ENCODE assay signal across 10 cellular contexts in genomic region chr17:39739885-39740356, GRCh38. TPM values are rescaled to one million over a fixed set of nuclear protein-coding genes. Genes with fewer than 3 reads are reported as not detected.
DNase-seq lines count a peak whose midpoint lies in the region; FAIRE-seq and TF ChIP-seq lines count a peak whose summit lies in the region.
"Had no signal": no experiment of that assay in that cellular context is flagged by ENCODE, and none has a peak within 500 bp of the region (broad histone marks: within the 10 kb centered on the region; RNA-seq: fewer than 3 reads in every experiment).

No MANE protein-coding gene starts in this region.

- no peak overlapping the region for H3K4me3 ChIP-seq in adipocyte (ENCODE audit: low read length)
- peak overlapping the region; percentile 85 for H3K4me3 ChIP-seq in kidney epithelial cell (ENCODE audit: low read depth, low read length)
- H3K4me3 ChIP-seq in small intestine (ENCODE audit: low read depth in 1 of 2, low read length in 2 of 2), result peak overlapping the region in 1 of 2 donors; percentile 67

- no peak for FAIRE-seq in small intestine (lab: Jason Lieb, UNC)
- FAIRE-seq: frontal cortex had no signal

- no peak for TF ChIP-seq CTCF in kidney epithelial cell (IDR thresholded peaks at IDR 0.05; ENCODE audit: insufficient read depth, low read length, poor library complexity, severe bottlenecking)

- H3K36me3 ChIP-seq in adipocyte (ENCODE audit: control insufficient read depth, insufficient read depth, low read length, severe bottlenecking) (no peaks in the 10 kb centered on the region), kidney epithelial cell (ENCODE audit: control insufficient read depth, insufficient read depth, low read length) (peaks cover 9% of the 10 kb centered on the region), small intestine (ENCODE audit: control insufficient read depth in 2 of 2, insufficient read depth in 2 of 2, low read length in 2 of 2) (no peaks in the 10 kb centered on the region)

- H3K27me3 ChIP-seq in adipocyte (replicated peaks; ENCODE audit: control insufficient read depth, insufficient read depth, low read length), result peaks cover 14% of the 10 kb centered on the region
- H3K27me3 ChIP-seq in kidney epithelial cell (ENCODE audit: control insufficient read depth, insufficient read depth, low read length), result no peaks in the 10 kb centered on the region
- H3K27me3 ChIP-seq in small intestine (ENCODE audit: control insufficient read depth in 2 of 2, insufficient read depth in 2 of 2, low read length in 2 of 2), result peaks cover 0 to 4% of the 10 kb centered on the region in 2 donors

- DNase-seq in HPDE6-E6E7 (ENCODE audit: extremely low spot score) (peak; percentile 60), adipocyte (ENCODE audit: low read depth) (no peak), kidney epithelial cell (ENCODE audit: low read depth) (no peak), small intestine (no peak), NCI-H2227 (lab: John Stamatoyannopoulos, UW; ENCODE audit: unreplicated experiment) (no peak), NAMALWA (ENCODE audit: low spot score) (no peak), NCI-H2107 (lab: John Stamatoyannopoulos, UW) (no peak)
- DNase-seq: activated naive CD4-positive, alpha-beta T cell treated with Interleukin-2 at 50 U/mL for 16 hours; T-cell had no signal

- H3K4me1 ChIP-seq in adipocyte (ENCODE audit: control insufficient read depth, insufficient read depth, low read length), result no peaks in the 10 kb centered on the region
- H3K4me1 ChIP-seq in small intestine (ENCODE audit: control insufficient read depth in 2 of 2, insufficient read depth in 1 of 2, low read depth in 1 of 2, low read length in 1 of 2), result peaks cover 0 to 2% of the 10 kb centered on the region in 2 donors

- 11 to 34% (median 26%) methylated on average over 7 to 9 of the region's 9 CpGs for WGBS in small intestine, 3 donors

- H3K9me3 ChIP-seq in adipocyte (ENCODE audit: control insufficient read depth, low read length), result no peaks in the 10 kb centered on the region
- no peaks in the 10 kb centered on the region for H3K9me3 ChIP-seq in small intestine (ENCODE audit: control insufficient read depth, low read depth)

- peak overlapping the region; percentile 91 to 93 for H3K27ac ChIP-seq in small intestine (ENCODE audit: low read depth in 1 of 2, low read length in 1 of 2)

- peak overlapping the region; percentile 4 for H3K9ac ChIP-seq in adipocyte (ENCODE audit: low read length)

RNA-seq across cellular contexts. Expression of gene GRB7, which starts 2.2 kb away (rescaled TPM):
- total RNA-seq in kidney epithelial cell, result 20.5 and 21.2 TPM in 2 replicates
- 10 to 100 TPM; 10.9 to 13.9 (median 12.2) TPM for polyA plus RNA-seq in small intestine
- total RNA-seq: frontal cortex had no signal

RNA-seq across cellular contexts. Expression of gene MIEN1, which starts 9.6 kb away (rescaled TPM):
- 83.7 and 97.0 TPM in 2 replicates for total RNA-seq in kidney epithelial cell
- polyA plus RNA-seq in small intestine, result 100 to 1,000 TPM in 2 of 3 donors, 10 to 100 TPM in 1; 74.0 to 155 (median 154) TPM

RNA-seq across cellular contexts. Expression of gene ERBB2, which starts 40.1 kb away (rescaled TPM):
- 44.1 and 47.2 TPM in 2 replicates for total RNA-seq in kidney epithelial cell
- 10 to 100 TPM; 43.0 to 83.2 (median 56.2) TPM for polyA plus RNA-seq in small intestine

RNA-seq across cellular contexts. Expression of gene PGAP3, which starts 52.1 kb away (rescaled TPM):
- total RNA-seq in kidney epithelial cell, result 12.5 and 12.8 TPM in 2 replicates
- 10 to 100 TPM; 20.6 to 35.5 (median 21.6) TPM for polyA plus RNA-seq in small intestine
